ENCODE assay signal across 18 cellular contexts in genomic region chr7:102934670-102935069, GRCh38. TPM values are rescaled to one million over a fixed set of nuclear protein-coding genes. Genes with fewer than 3 reads are reported as not detected.
DNase-seq lines count a peak whose midpoint lies in the region; ATAC-seq and TF ChIP-seq lines count a peak whose summit lies in the region.
"Had no signal": no experiment of that assay in that cellular context is flagged by ENCODE, and none has a peak within 500 bp of the region (broad histone marks: within the 10 kb centered on the region; RNA-seq: fewer than 3 reads in every experiment).

No MANE protein-coding gene starts in this region.

- peaks cover 7% of the 10 kb centered on the region for H3K4me1 Mint-ChIP-seq in stimulated activated memory B cell treated with anti-CD40 and anti-IgM and Interleukin-4, amounts not matched to agents 10 μg/mL and 1 μg/mL and 100 μg/mL, for 72 hours
- H3K4me1 Mint-ChIP-seq in activated naive CD4-positive, alpha-beta T cell treated with anti-CD3 and anti-CD28 coated beads for 36 hours (ENCODE audit: low read depth): no peaks in the 10 kb centered on the region
- H3K4me1 Mint-ChIP-seq: activated CD4-positive, alpha-beta T cell treated with anti-CD3 and anti-CD28 coated beads, Interleukin-2, amount 10 ng/mL, durations not matched to agents 7 days and 5 days; activated naive CD8-positive, alpha-beta T cell treated with anti-CD3 and anti-CD28 coated beads for 36 hours; central memory CD8-positive, alpha-beta T cell had no signal

- H3K27ac ChIP-seq in HUES64 (ENCODE audit: low read depth, low read length) (peak overlapping the region; percentile 96), coronary artery (peak overlapping the region in 1 of 2 donors; percentile 72)
- H3K27ac ChIP-seq: BLaER1 treated with 17β-estradiol and CSF1 and Interleukin-3, amounts not matched to agents 10 nM and 100 nM had no signal

- no peak overlapping the region for H3K27ac Mint-ChIP-seq in stimulated activated memory B cell treated with anti-CD40 and anti-IgM and Interleukin-4, amounts not matched to agents 10 μg/mL and 1 μg/mL and 100 μg/mL, for 72 hours
- no peak overlapping the region for H3K27ac Mint-ChIP-seq in activated naive CD4-positive, alpha-beta T cell treated with anti-CD3 and anti-CD28 coated beads for 36 hours
- H3K27ac Mint-ChIP-seq: activated CD4-positive, alpha-beta T cell treated with anti-CD3 and anti-CD28 coated beads, Interleukin-2, amount 10 ng/mL, durations not matched to agents 7 days and 5 days; activated naive CD8-positive, alpha-beta T cell treated with anti-CD3 and anti-CD28 coated beads for 36 hours; progenitor cell of endocrine pancreas; T-helper 2 cell treated with Interferon-gamma antibody and Interleukin-4, amounts not matched to agents 5 μg/mL and 100 μg/mL, for 36 hours had no signal

- no peak overlapping the region for H3K4me3 Mint-ChIP-seq in stimulated activated memory B cell treated with anti-CD40 and anti-IgM and Interleukin-4, amounts not matched to agents 10 μg/mL and 1 μg/mL and 100 μg/mL, for 72 hours
- H3K4me3 Mint-ChIP-seq in activated naive CD4-positive, alpha-beta T cell treated with anti-CD3 and anti-CD28 coated beads for 36 hours: no peak overlapping the region
- H3K4me3 Mint-ChIP-seq: activated CD4-positive, alpha-beta T cell treated with anti-CD3 and anti-CD28 coated beads, Interleukin-2, amount 10 ng/mL, durations not matched to agents 7 days and 5 days; activated naive CD8-positive, alpha-beta T cell treated with anti-CD3 and anti-CD28 coated beads for 36 hours; central memory CD8-positive, alpha-beta T cell; T-helper 2 cell treated with Interferon-gamma antibody and Interleukin-4, amounts not matched to agents 5 μg/mL and 100 μg/mL, for 36 hours had no signal

- H3K27me3 Mint-ChIP-seq in stimulated activated memory B cell treated with anti-CD40 and anti-IgM and Interleukin-4, amounts not matched to agents 10 μg/mL and 1 μg/mL and 100 μg/mL, for 72 hours: no peaks in the 10 kb centered on the region
- no peaks in the 10 kb centered on the region for H3K27me3 Mint-ChIP-seq in activated naive CD4-positive, alpha-beta T cell treated with anti-CD3 and anti-CD28 coated beads for 36 hours (ENCODE audit: low read depth)
- H3K27me3 Mint-ChIP-seq: activated CD4-positive, alpha-beta T cell treated with anti-CD3 and anti-CD28 coated beads, Interleukin-2, amount 10 ng/mL, durations not matched to agents 7 days and 5 days; activated naive CD8-positive, alpha-beta T cell treated with anti-CD3 and anti-CD28 coated beads for 36 hours; central memory CD8-positive, alpha-beta T cell had no signal

- H3K9ac ChIP-seq in HUES64 (ENCODE audit: low read depth, low read length): peak overlapping the region; percentile 62; the same call in 1 of the 2 replicates
- H3K9ac ChIP-seq: BLaER1 treated with 17β-estradiol and CSF1 and Interleukin-3, amounts not matched to agents 10 nM and 100 nM had no signal

- H3K9me3 Mint-ChIP-seq in stimulated activated memory B cell treated with anti-CD40 and anti-IgM and Interleukin-4, amounts not matched to agents 10 μg/mL and 1 μg/mL and 100 μg/mL, for 72 hours: no peaks in the 10 kb centered on the region
- H3K9me3 Mint-ChIP-seq in activated naive CD4-positive, alpha-beta T cell treated with anti-CD3 and anti-CD28 coated beads for 36 hours: no peaks in the 10 kb centered on the region
- H3K9me3 Mint-ChIP-seq: activated CD4-positive, alpha-beta T cell treated with anti-CD3 and anti-CD28 coated beads, Interleukin-2, amount 10 ng/mL, durations not matched to agents 7 days and 5 days; activated naive CD8-positive, alpha-beta T cell treated with anti-CD3 and anti-CD28 coated beads for 36 hours; central memory CD8-positive, alpha-beta T cell; T-helper 2 cell treated with Interferon-gamma antibody and Interleukin-4, amounts not matched to agents 5 μg/mL and 100 μg/mL, for 36 hours had no signal

- no peaks in the 10 kb centered on the region for H3K36me3 ChIP-seq in HUES64 (ENCODE audit: insufficient read depth, low read length)
- H3K36me3 ChIP-seq: BLaER1 treated with 17β-estradiol and CSF1 and Interleukin-3, amounts not matched to agents 10 nM and 100 nM had no signal

- no peaks in the 10 kb centered on the region for H3K27me3 ChIP-seq in HUES64 (ENCODE audit: insufficient read depth, low read length)
- H3K27me3 ChIP-seq: BLaER1 treated with 17β-estradiol and CSF1 and Interleukin-3, amounts not matched to agents 10 nM and 100 nM had no signal

- CTCF ChIA-PET in activated naive CD4-positive, alpha-beta T cell treated with anti-CD3 and anti-CD28 coated beads for 36 hours (lab: Charles Lee): no interaction called here

- peak overlapping the region; percentile 12; the same call in 1 of the 2 replicates for H3K4me3 ChIP-seq in HUES64 (ENCODE audit: low read length)
- peak overlapping the region; percentile 55 for H3K4me3 ChIP-seq in coronary artery
- H3K4me3 ChIP-seq: BLaER1 treated with 17β-estradiol and CSF1 and Interleukin-3, amounts not matched to agents 10 nM and 100 nM had no signal

- ATAC-seq in left lobe of liver: peak; percentile 34
- no peak for ATAC-seq in stimulated activated memory B cell treated with anti-CD40 and anti-IgM and Interleukin-4, amounts not matched to agents 10 μg/mL and 1 μg/mL and 100 μg/mL, for 72 hours
- ATAC-seq: left colon had no signal

- TF ChIP-seq CTCF in coronary artery (IDR thresholded peaks at IDR 0.05): no peak

- intact Hi-C loops in activated naive CD4-positive, alpha-beta T cell treated with anti-CD3 and anti-CD28 coated beads for 36 hours (cut with micrococcal nuclease): no loop called here

- 25% methylated on average over 2 of the region's 3 CpGs for WGBS in HUES64

- no peaks in the 10 kb centered on the region for H3K9me3 ChIP-seq in HUES64 (ENCODE audit: insufficient read depth, low read depth, low read length)
- H3K9me3 ChIP-seq: BLaER1 treated with 17β-estradiol and CSF1 and Interleukin-3, amounts not matched to agents 10 nM and 100 nM had no signal

- peaks cover 62% of the 10 kb centered on the region for H3K4me1 ChIP-seq in HUES64 (ENCODE audit: insufficient read depth, low read length)

- no peaks in the 10 kb centered on the region for H3K36me3 Mint-ChIP-seq in stimulated activated memory B cell treated with anti-CD40 and anti-IgM and Interleukin-4, amounts not matched to agents 10 μg/mL and 1 μg/mL and 100 μg/mL, for 72 hours
- no peaks in the 10 kb centered on the region for H3K36me3 Mint-ChIP-seq in activated naive CD4-positive, alpha-beta T cell treated with anti-CD3 and anti-CD28 coated beads for 36 hours (ENCODE audit: low read depth)
- H3K36me3 Mint-ChIP-seq: activated naive CD8-positive, alpha-beta T cell treated with anti-CD3 and anti-CD28 coated beads for 36 hours had no signal

- DNase-seq in coronary artery (ENCODE audit: low spot score): no peak
- no peak for DNase-seq in left lobe of liver (ENCODE audit: low spot score)
- DNase-seq in superior temporal gyrus (ENCODE audit: extremely low spot score): peak; percentile 7
- no peak for DNase-seq in activated T-cell treated with anti-CD3 and anti-CD28 coated beads for 4 hours
- no peak for DNase-seq in activated naive CD4-positive, alpha-beta T cell treated with anti-CD3 and anti-CD28 coated beads for 36 hours
- DNase-seq: activated CD4-positive, alpha-beta T cell treated with anti-CD3 and anti-CD28 coated beads, Interleukin-2, amount 10 ng/mL, durations not matched to agents 7 days and 5 days; activated naive CD8-positive, alpha-beta T cell treated with anti-CD3 and anti-CD28 coated beads for 36 hours; activated T-cell treated with anti-CD3 and anti-CD28 coated beads, Interleukin-2, amount 50 U/mL, for 1 hour; DMS153; left colon; NCI-H1694; NCI-H345 had no signal

RNA-seq across cellular contexts. Expression of gene LRRC17, which starts 21.9 kb away (rescaled TPM):
- 9.5 TPM for polyA plus RNA-seq in HUES64 (2013, experiment 1 of 2)
- polyA plus RNA-seq in HUES64 (2013, experiment 2 of 2): 15.4 TPM
- 0.83 TPM for total RNA-seq in left lobe of liver
- total RNA-seq in activated naive CD4-positive, alpha-beta T cell treated with anti-CD3 and anti-CD28 coated beads for 36 hours: not detected
- total RNA-seq: activated naive CD8-positive, alpha-beta T cell treated with anti-CD3 and anti-CD28 coated beads for 36 hours had no signal
